ENCODE assay signal across 8 cellular contexts in the genomic region with DNA sequence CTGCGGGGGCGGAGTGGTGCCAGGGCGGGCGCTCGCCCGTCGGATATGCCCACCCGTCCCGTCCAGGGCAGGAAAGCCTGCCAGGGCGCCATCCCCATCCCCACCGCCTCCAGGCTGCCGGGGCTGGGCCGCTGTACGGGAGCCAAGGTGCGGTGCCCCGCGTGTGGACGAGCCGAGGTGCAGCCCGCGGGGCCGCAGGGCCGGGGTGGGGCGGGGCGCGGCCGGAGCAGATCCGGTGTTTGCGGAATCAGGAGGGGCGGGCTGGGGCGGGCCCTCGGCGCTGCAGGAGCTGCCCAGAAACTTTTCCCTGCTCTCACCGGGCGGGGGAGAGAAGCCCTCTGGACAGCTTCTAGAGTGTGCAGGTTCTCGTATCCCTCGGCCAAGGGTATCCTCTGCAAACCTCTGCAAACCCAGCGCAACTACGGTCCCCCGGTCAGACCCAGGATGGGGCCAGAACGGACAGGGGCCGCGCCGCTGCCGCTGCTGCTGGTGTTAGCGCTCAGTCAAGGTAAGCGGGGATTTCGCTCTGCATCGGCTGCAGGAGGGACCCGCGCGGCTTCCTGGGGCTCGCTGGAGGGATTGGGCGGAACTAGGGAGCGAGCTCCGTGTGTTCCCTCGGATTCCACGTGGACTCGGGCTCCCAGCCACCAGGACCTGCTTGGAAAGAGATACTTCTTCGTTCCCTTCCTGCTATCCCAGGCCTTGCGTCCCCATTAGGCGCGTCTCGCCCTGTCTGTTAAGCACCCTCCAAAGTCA. TPM values are rescaled to one million over a fixed set of nuclear protein-coding genes. Genes with fewer than 3 reads are reported as not detected.
DNase-seq lines count a peak whose midpoint lies in the region; ATAC-seq and TF ChIP-seq lines count a peak whose summit lies in the region.

A gene (plus strand): TSS at position 328 of the 756 bp plus-strand sequence. CDS start 117 bp downstream, at position 445.

- intact Hi-C loops in IMR-90 (cut with micrococcal nuclease), result loop anchor here (2.0 kb wide), 1 partner anchor 40 kb away; no protein-coding TSS in a partner anchor
- intact Hi-C loops in stomach (cut with DNase I; ENCODE audit: low total_unique reads), result no loop called here

- peak within 1 kb of the TSS; percentile 79 for H2AK5ac ChIP-seq in IMR-90 (ENCODE audit: low read depth, low read length)

- H2AFZ ChIP-seq in IMR-90 (replicated peaks; ENCODE audit: low read length, poor library complexity), result peak within 1 kb of the TSS; percentile 92

- TF ChIP-seq POLR2A in IMR-90 (IDR thresholded peaks at IDR 0.05; ENCODE audit: low read depth, low read length) (0 out of 2 replicates have a peak, but pooled peaks have one; percentile 35), stomach (IDR thresholded peaks at IDR 0.05) (no peak)

- no TSS peak for BruUV-seq in IMR-90 (replicated peaks; lab: Mats Ljungman, UMichigan)

- peak within 1 kb of the TSS; percentile 27 for H3K18ac ChIP-seq in IMR-90 (ENCODE audit: low read depth, low read length)

- H2BK20ac ChIP-seq in IMR-90 (ENCODE audit: low read depth, low read length), result peak within 1 kb of the TSS; percentile 65; the same call in 1 of the 2 replicates

- peaks cover 3% of the 10 kb centered on the region for H3K9me1 ChIP-seq in IMR-90 (ENCODE audit: insufficient read depth, low read length)

- peak within 1 kb of the TSS; percentile 88 for H3K4ac ChIP-seq in IMR-90 (ENCODE audit: low read depth, low read length)

- H4K91ac ChIP-seq in IMR-90 (ENCODE audit: insufficient read depth, low read depth, low read length), result peak within 1 kb of the TSS; percentile 74

- 0% methylated on average over 28 of the region's 64 CpGs; no CpG with 5 or more reads in 1 of the 2 experiments for WGBS in IMR-90 (ENCODE audit: extremely low coverage in 2 of 2, insufficient read length in 1 of 2), 2 experiments
- WGBS in stomach, 5 donors, result 0 to 2% (median 1%) methylated on average over 13 to 64 of the region's 64 CpGs

- peaks cover 5% of the 10 kb centered on the region; the same call in 1 of the 2 replicates for H3K36me3 ChIP-seq in IMR-90 (ENCODE audit: control insufficient read depth, insufficient read depth, low read length)
- no peaks in the 10 kb centered on the region for H3K36me3 ChIP-seq in stomach

- TF ChIP-seq EP300 in stomach (IDR thresholded peaks at IDR 0.05), result no peak

- H3K9ac ChIP-seq in IMR-90 (ENCODE audit: low read depth, low read length), result peak within 1 kb of the TSS; percentile 80

- in situ Hi-C loops in IMR-90 (cut with MboI; ENCODE audit: low sequenced_read_pairs), result no loop called here

- H3K27me3 ChIP-seq in IMR-90 (ENCODE audit: control insufficient read depth, insufficient read depth, low read length) (no peaks in the 10 kb centered on the region), stomach (peaks cover 0 to 4% (median 0%) of the 10 kb centered on the region in 3 donors)

- peaks cover 0 to 4% of the 10 kb centered on the region in 2 donors for H3K4me1 Mint-ChIP-seq in effector memory CD8-positive, alpha-beta T cell (ENCODE audit: low read depth in 2 of 2)

- CTCF ChIA-PET in IMR-90 (lab: Yijun Ruan, JAX), result interaction anchor here (1.0 kb wide), 1 partner anchor 8 kb away, joined by 3 read pairs; no protein-coding TSS in a partner anchor

- peak within 1 kb of the TSS; percentile 80 for H3K14ac ChIP-seq in IMR-90 (replicated peaks; ENCODE audit: low read depth, low read length)

- peak within 1 kb of the TSS; percentile 78 for H3K27ac ChIP-seq in IMR-90 (ENCODE audit: insufficient read depth, low read length)
- H3K27ac ChIP-seq in stomach, result peak within 1 kb of the TSS; percentile 63 to 81 (median 73)

- H2BK15ac ChIP-seq in IMR-90 (ENCODE audit: low read depth, low read length), result peak within 1 kb of the TSS; percentile 68

- POLR2A ChIA-PET in IMR-90 (lab: Charles Lee; ENCODE audit: unreplicated experiment), result interaction anchor here (0.6 to 1.0 kb wide), 3 partner anchors 28 to 53 kb away, joined by 3 to 4 read pairs (median 3); no protein-coding TSS in a partner anchor

- peak within 1 kb of the TSS; percentile 93 for H3K4me2 ChIP-seq in IMR-90 (ENCODE audit: low read depth, low read length)

- no peaks in the 10 kb centered on the region for H3K36me3 Mint-ChIP-seq in effector memory CD8-positive, alpha-beta T cell (ENCODE audit: insufficient read depth)

- no peak; the same call in 1 of the 2 replicates for TF ChIP-seq RAD21 in IMR-90 (IDR thresholded peaks at IDR 0.05; ENCODE audit: low read length)

- DNase-seq in AG20443 (ENCODE audit: low spot score) (peak; percentile 84), IMR-90 (peak; percentile 40), lung microvascular endothelial cell (ENCODE audit: low read depth in 2 of 2) (peak; percentile 59 to 64), stomach (peak; percentile 61)
- peak; percentile 34 for DNase-seq in activated CD4-positive, CD25-positive, alpha-beta regulatory T cell treated with anti-CD3 and anti-CD28 coated beads, Interleukin-2, amount 50 U/mL, for 72 hours
- peak; percentile 0 to 8 (median 4) for DNase-seq in effector memory CD8-positive, alpha-beta T cell

- no peak within 1 kb of the TSS for H3K27ac Mint-ChIP-seq in effector memory CD8-positive, alpha-beta T cell

- H3K4me3 ChIP-seq in IMR-90 (ENCODE audit: insufficient read depth, low read depth, low read length), result peak within 1 kb of the TSS; percentile 93
- peak within 1 kb of the TSS; percentile 51 to 84 (median 72) for H3K4me3 ChIP-seq in stomach

- peak within 1 kb of the TSS; percentile 99 for H3K23ac ChIP-seq in IMR-90 (ENCODE audit: low read depth, low read length)

- peaks cover 0 to 61% of the 10 kb centered on the region in 2 experiments; a peak in 2 of 4 replicates for H3K79me1 ChIP-seq in IMR-90 (ENCODE audit: low read depth in 1 of 2, low read length in 2 of 2)

- H4K8ac ChIP-seq in IMR-90 (ENCODE audit: low read depth in 2 of 2, low read length in 2 of 2), result peak within 1 kb of the TSS; percentile 80 to 85

- no peak for TF ChIP-seq CTCF in IMR-90 (conservative IDR thresholded peaks at IDR 0.05; ENCODE audit: low read depth, low read length)
- no peak for TF ChIP-seq CTCF in stomach (IDR thresholded peaks at IDR 0.05)

- H4K5ac ChIP-seq in IMR-90 (ENCODE audit: low read depth, low read length), result peak within 1 kb of the TSS; percentile 65

- H2BK120ac ChIP-seq in IMR-90 (ENCODE audit: low read depth, low read length), result peak within 1 kb of the TSS; percentile 87

- H4K20me1 ChIP-seq in IMR-90 (ENCODE audit: insufficient read depth, low read length), result no peaks in the 10 kb centered on the region

- ATAC-seq in GM19455 (IDR thresholded peaks at IDR 0.05; ENCODE audit: unreplicated experiment) (peak; percentile 60), IMR-90 (ENCODE audit: low read depth) (peak; percentile 83), HG03108 (IDR thresholded peaks at IDR 0.05; ENCODE audit: unreplicated experiment) (no peak)
- peak; percentile 60 for ATAC-seq in effector memory CD8-positive, alpha-beta T cell (replicated peaks)

- H3K9me3 ChIP-seq in IMR-90 (ENCODE audit: control insufficient read depth, insufficient read depth, low read length) (no peaks in the 10 kb centered on the region), stomach (no peaks in the 10 kb centered on the region)

- peak within 1 kb of the TSS; percentile 69 for H2BK5ac ChIP-seq in IMR-90 (ENCODE audit: low read depth, low read length, poor library complexity, severe bottlenecking)

- H3K9me3 Mint-ChIP-seq in effector memory CD8-positive, alpha-beta T cell, result no peaks in the 10 kb centered on the region

- H3K4me1 ChIP-seq in IMR-90 (ENCODE audit: control insufficient read depth, insufficient read depth, low read length), result peaks cover 17% of the 10 kb centered on the region; the same call in 1 of the 2 replicates
- peaks cover 9 to 35% (median 19%) of the 10 kb centered on the region in 4 donors for H3K4me1 ChIP-seq in stomach

- dilution Hi-C loops in IMR-90 (cut with HindIII; ENCODE audit: low sequenced_read_pairs, unreplicated experiment), result no loop called here

- H3K56ac ChIP-seq in IMR-90 (ENCODE audit: extremely low read depth, insufficient read depth, low read length), result peak within 1 kb of the TSS; percentile 78

- H2AK9ac ChIP-seq in IMR-90 (replicated peaks; ENCODE audit: low read depth, low read length, poor library complexity), result peak within 1 kb of the TSS; percentile 56

- H3K27me3 Mint-ChIP-seq in effector memory CD8-positive, alpha-beta T cell, result peaks cover 38 to 41% of the 10 kb centered on the region in 2 donors

- peak within 1 kb of the TSS; percentile 70 for H3K4me3 Mint-ChIP-seq in effector memory CD8-positive, alpha-beta T cell

TF ChIP-seq in IMR-90, 13 proteins besides CTCF, POLR2A, EP300 and RAD21:
- TF ChIP-seq FOS (IDR thresholded peaks at IDR 0.05; ENCODE audit: low read depth, low read length) (no peak), MXI1 (IDR thresholded peaks at IDR 0.05; ENCODE audit: borderline replicate concordance, low read depth, low read length) (peak; percentile 80; the same call in 1 of the 2 replicates), CEBPB (IDR thresholded peaks at IDR 0.05; ENCODE audit: low read depth, low read length) (no peak), CHD1 (IDR thresholded peaks at IDR 0.05; ENCODE audit: low read depth, low read length) (no peak), MAZ (IDR thresholded peaks at IDR 0.05; ENCODE audit: borderline replicate concordance, low read depth, low read length) (peak; percentile 5; the same call in 1 of the 2 replicates)

RNA-seq across cellular contexts. Expression of the gene that starts here (rescaled TPM):
- total RNA-seq in IMR-90 (2012; rRNA removed) (83.6 and 93.4 TPM in 2 replicates), lung microvascular endothelial cell (24.8 and 54.3 TPM in 2 replicates), stomach (1 to 10 TPM in 4 of 5 donors, under 1 TPM in 1; 0.58 to 8.3 (median 2.9) TPM)
- polyA plus RNA-seq in IMR-90 (2012; rRNA removed) (20.4 and 23.3 TPM in 2 replicates), stomach (1 to 10 TPM in 2 of 3 donors, under 1 TPM in 1; 0.61 to 3.7 (median 3.7) TPM)
- 3.8 and 6.3 TPM in 2 replicates for polyA plus RNA-seq in IMR-90 (2012; cell fraction: cytosol; rRNA removed)
- 2.9 and 17.7 TPM in 2 replicates for polyA plus RNA-seq in IMR-90 (2012; cell fraction: nucleus; rRNA removed; ENCODE audit: low replicate concordance)

Comparison
In these comparisons a context has a peak if more than half of its experiments do, and no peak if none do; other contexts are left out.
1. DNase-seq: peak in every context shown above with its lines; median percentile 84 in AG20443; 62 in lung microvascular endothelial cell; 61 in stomach; 40 in IMR-90; 34 in activated CD4-positive, CD25-positive, alpha-beta regulatory T cell treated with anti-CD3 and anti-CD28 coated beads, Interleukin-2, amount 50 U/mL, for 72 hours; 4 in effector memory CD8-positive, alpha-beta T cell.